ENCODE assay signal across 2 cellular contexts in the genomic region with DNA sequence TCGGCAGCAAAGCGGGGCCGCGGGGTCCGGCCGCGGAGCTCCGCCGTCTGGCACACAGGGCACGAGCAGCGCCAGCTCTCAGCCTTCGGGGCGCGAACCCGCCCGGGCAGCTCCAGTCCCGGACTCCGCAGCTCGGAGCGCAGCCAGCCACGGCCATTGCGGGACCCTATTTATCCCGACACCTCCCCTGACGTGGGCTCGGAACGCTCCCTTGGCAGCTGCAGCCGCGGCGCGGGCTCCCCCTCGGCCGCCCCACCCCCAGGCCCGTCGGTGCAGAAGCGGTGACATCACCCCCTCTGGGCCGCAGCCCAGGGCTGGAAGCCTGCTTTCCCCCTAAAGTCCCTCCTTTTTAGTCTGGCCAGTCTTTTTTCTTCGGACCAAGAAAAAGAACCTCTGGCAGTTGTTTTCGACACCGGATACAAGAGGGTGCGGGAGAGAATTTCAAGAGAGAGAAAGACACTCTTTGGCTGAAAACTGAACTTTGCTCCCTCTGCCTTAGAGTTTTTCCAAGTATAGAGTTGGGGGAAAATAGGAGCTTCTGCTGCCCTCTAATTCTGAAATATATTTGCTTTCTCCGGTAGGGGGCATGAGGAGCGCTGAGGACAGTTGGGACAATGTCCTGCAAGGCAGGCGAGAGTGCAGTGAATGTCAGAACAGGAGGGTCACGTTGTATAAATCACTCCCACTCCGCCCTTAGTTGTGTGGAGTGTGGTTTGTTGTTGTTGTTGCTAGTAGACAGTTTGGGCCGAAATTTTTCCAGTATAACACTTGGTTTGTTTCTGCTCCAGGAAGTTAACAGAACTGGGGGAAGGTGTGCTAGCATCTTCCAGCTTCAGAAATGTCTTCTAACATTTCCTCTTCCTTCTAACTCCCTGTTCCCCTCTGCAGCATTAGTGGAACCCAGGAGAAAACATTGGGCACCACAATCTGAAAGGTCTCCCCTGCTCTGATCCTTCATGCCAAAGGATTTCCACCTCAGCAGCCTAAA.
TF ChIP-seq lines count a peak whose summit lies in the region.

A gene (minus strand): TSS at position 145 of the 988 bp plus-strand sequence. CDS start 280 bp downstream, outside the sequence.

TF ChIP-seq in IMR-90, 13 proteins besides CTCF, POLR2A, EP300 and RAD21:
- TF ChIP-seq FOS (IDR thresholded peaks at IDR 0.05; ENCODE audit: low read depth, low read length): no peak
- no peak for TF ChIP-seq RFX5 (IDR thresholded peaks at IDR 0.05; ENCODE audit: low read depth, low read length)
- no peak for TF ChIP-seq NFE2L2 (IDR thresholded peaks at IDR 0.05; ENCODE audit: low read depth, low read length)
- no peak for TF ChIP-seq MXI1 (IDR thresholded peaks at IDR 0.05; ENCODE audit: borderline replicate concordance, low read depth, low read length)
- no peak for TF ChIP-seq SMC3 (IDR thresholded peaks at IDR 0.05; ENCODE audit: low read depth, low read length)
- no peak for TF ChIP-seq CEBPB (IDR thresholded peaks at IDR 0.05; ENCODE audit: low read depth, low read length)
- no peak for TF ChIP-seq RCOR1 (IDR thresholded peaks at IDR 0.05; ENCODE audit: insufficient replicate concordance, low read length)
- TF ChIP-seq, protein P1, sequence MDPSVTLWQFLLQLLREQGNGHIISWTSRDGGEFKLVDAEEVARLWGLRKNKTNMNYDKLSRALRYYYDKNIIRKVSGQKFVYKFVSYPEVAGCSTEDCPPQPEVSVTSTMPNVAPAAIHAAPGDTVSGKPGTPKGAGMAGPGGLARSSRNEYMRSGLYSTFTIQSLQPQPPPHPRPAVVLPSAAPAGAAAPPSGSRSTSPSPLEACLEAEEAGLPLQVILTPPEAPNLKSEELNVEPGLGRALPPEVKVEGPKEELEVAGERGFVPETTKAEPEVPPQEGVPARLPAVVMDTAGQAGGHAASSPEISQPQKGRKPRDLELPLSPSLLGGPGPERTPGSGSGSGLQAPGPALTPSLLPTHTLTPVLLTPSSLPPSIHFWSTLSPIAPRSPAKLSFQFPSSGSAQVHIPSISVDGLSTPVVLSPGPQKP (IDR thresholded peaks at IDR 0.05; ENCODE audit: borderline replicate concordance, low read depth, low read length): no peak
- no peak for TF ChIP-seq MAFK (IDR thresholded peaks at IDR 0.05; ENCODE audit: low read depth, low read length)
- TF ChIP-seq, protein P2, sequence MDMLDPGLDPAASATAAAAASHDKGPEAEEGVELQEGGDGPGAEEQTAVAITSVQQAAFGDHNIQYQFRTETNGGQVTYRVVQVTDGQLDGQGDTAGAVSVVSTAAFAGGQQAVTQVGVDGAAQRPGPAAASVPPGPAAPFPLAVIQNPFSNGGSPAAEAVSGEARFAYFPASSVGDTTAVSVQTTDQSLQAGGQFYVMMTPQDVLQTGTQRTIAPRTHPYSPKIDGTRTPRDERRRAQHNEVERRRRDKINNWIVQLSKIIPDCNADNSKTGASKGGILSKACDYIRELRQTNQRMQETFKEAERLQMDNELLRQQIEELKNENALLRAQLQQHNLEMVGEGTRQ (IDR thresholded peaks at IDR 0.05; ENCODE audit: low read depth, low read length): no peak
- no peak for TF ChIP-seq BHLHE40 (IDR thresholded peaks at IDR 0.05; ENCODE audit: low read depth, low read length)
- no peak for TF ChIP-seq MAZ (IDR thresholded peaks at IDR 0.05; ENCODE audit: borderline replicate concordance, low read depth, low read length)
- TF ChIP-seq CHD1 (IDR thresholded peaks at IDR 0.05; ENCODE audit: low read depth, low read length): no peak

TF ChIP-seq in endothelial cell of umbilical vein, 7 proteins besides CTCF, POLR2A, EP300 and RAD21:
- TF ChIP-seq MYC (IDR thresholded peaks at IDR 0.05; ENCODE audit: low read depth, low read length) (no peak), JUN (IDR thresholded peaks at IDR 0.05; ENCODE audit: borderline replicate concordance, insufficient read depth, insufficient read length, low read depth) (no peak), EZH2 (IDR thresholded peaks at IDR 0.05; ENCODE audit: borderline replicate concordance, low read depth, low read length, severe bottlenecking) (no peak), FOS (IDR thresholded peaks at IDR 0.05; ENCODE audit: borderline replicate concordance, insufficient read depth, low read length) (no peak), POLR2AphosphoS5 (IDR thresholded peaks at IDR 0.05; ENCODE audit: insufficient read depth, low read depth, low read length) (no peak)
- TF ChIP-seq, protein P3, sequence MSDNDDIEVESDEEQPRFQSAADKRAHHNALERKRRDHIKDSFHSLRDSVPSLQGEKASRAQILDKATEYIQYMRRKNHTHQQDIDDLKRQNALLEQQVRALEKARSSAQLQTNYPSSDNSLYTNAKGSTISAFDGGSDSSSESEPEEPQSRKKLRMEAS (IDR thresholded peaks at IDR 0.05; ENCODE audit: insufficient read depth, insufficient read length): no peak
